1 cellular context compared by ENCODE assay signal in the genomic region with DNA sequence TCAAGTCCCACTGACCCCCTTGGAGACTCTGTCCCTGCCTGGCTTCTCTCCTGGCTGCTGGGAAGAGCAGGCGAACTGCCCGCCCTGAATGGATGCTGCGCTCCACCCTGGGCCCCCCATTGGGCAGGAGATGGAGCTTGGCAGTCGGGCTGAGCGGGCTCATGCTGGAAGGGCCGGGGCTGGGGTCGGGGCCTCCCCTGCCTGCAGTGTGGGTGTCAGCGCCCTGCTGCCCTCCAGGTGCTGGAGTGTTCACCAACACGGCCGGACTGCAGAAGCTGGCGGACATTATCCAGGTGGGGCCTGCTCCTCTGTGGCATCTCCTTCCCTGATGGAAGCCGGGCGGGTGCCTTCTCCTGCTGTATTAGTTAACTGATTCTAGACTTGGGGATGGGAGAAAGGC.
TF ChIP-seq lines count a peak whose summit lies in the region.

No MANE protein-coding gene starts in this region.

TF ChIP-seq in IMR-90, 13 proteins besides CTCF, POLR2A, EP300 and RAD21:
- TF ChIP-seq SMC3 (IDR thresholded peaks at IDR 0.05; ENCODE audit: low read depth, low read length) (no peak), RCOR1 (IDR thresholded peaks at IDR 0.05; ENCODE audit: insufficient replicate concordance, low read length) (no peak), CEBPB (IDR thresholded peaks at IDR 0.05; ENCODE audit: low read depth, low read length) (no peak), MXI1 (IDR thresholded peaks at IDR 0.05; ENCODE audit: borderline replicate concordance, low read depth, low read length) (no peak)
TF ChIP-seq in IMR-90: peak in this region for 0.
